9 cellular contexts compared by ENCODE assay signal in genomic region chr22:50307891-50308596, GRCh38. TPM values are rescaled to one million over a fixed set of nuclear protein-coding genes. Genes with fewer than 3 reads are reported as not detected.
DNase-seq lines count a peak whose midpoint lies in the region; ATAC-seq and TF ChIP-seq lines count a peak whose summit lies in the region.
"Had no signal": no experiment of that assay in that cellular context is flagged by ENCODE, and none has a peak within 500 bp of the region (broad histone marks: within the 10 kb centered on the region; RNA-seq: fewer than 3 reads in every experiment).

No MANE protein-coding gene starts in this region.

- ATAC-seq in heart right ventricle (peak in 2 of 8 donors; percentile 0 to 3), HG02763 (IDR thresholded peaks at IDR 0.05; ENCODE audit: unreplicated experiment) (no peak)

- TF ChIP-seq CTCF in SU-DHL-6 (IDR thresholded peaks at IDR 0.05; ENCODE audit: insufficient read depth, low read length, poor library complexity, severe bottlenecking) = no peak
- TF ChIP-seq CTCF in heart right ventricle (IDR thresholded peaks at IDR 0.05) = no peak
- no peak for TF ChIP-seq CTCF in sigmoid colon (IDR thresholded peaks at IDR 0.05)

- intact Hi-C loops in heart right ventricle (cut with DNase I) = loop anchor here in 2 of 10 donors (2.0 to 5.0 kb wide), 2 partner anchors 19 to 36 kb away; partner anchors contain the start of genes DENND6B (in 2 of the 2) and MAPK11 (in 1 of the 2)
- intact Hi-C loops in sigmoid colon (cut with DNase I) = loop anchor here (2.0 kb wide), 1 partner anchor 19 kb away; the partner anchor contains the start of gene DENND6B

- in situ Hi-C loops in Caki2 (cut with HindIII; ENCODE audit: low pct_unique_long_range_greater_than_20kb, low sequenced_read_pairs) = no loop called here

- WGBS in heart right ventricle, 2 donors = 24 to 33% methylated on average over 16 to 19 of the region's 19 CpGs
- WGBS in sigmoid colon, 2 donors = 38 to 42% methylated on average over 19 of the region's 19 CpGs

- no peaks in the 10 kb centered on the region for H3K9me3 ChIP-seq in SU-DHL-6 (ENCODE audit: insufficient read depth, low read length)
- H3K9me3 ChIP-seq in heart right ventricle = no peaks in the 10 kb centered on the region
- no peaks in the 10 kb centered on the region for H3K9me3 ChIP-seq in sigmoid colon

- H3K4me2 ChIP-seq in SU-DHL-6 (ENCODE audit: low read depth, low read length, poor library complexity, severe bottlenecking) = no peak overlapping the region

- no peak overlapping the region for H3K9ac ChIP-seq in SU-DHL-6 (ENCODE audit: low read length)

- no peak overlapping the region for H2AFZ ChIP-seq in SU-DHL-6 (ENCODE audit: low read depth, low read length, severe bottlenecking)

- no peaks in the 10 kb centered on the region for H4K20me1 ChIP-seq in SU-DHL-6 (ENCODE audit: low read depth, low read length)

- H3F3A ChIP-seq in SU-DHL-6 (ENCODE audit: insufficient read depth) = peaks cover 34% of the 10 kb centered on the region

- H3K4me3 ChIP-seq in SU-DHL-6 (ENCODE audit: insufficient read depth, low read length, poor library complexity, severe bottlenecking) (no peak overlapping the region), heart right ventricle (peak overlapping the region in 8 of 10 donors; percentile 0 to 38 (median 20)), sigmoid colon (peak overlapping the region in 2 of 4 donors; percentile 9 to 13)

- H3K36me3 ChIP-seq in SU-DHL-6 (ENCODE audit: low read length) (no peaks in the 10 kb centered on the region), heart right ventricle (no peaks in the 10 kb centered on the region), sigmoid colon (no peaks in the 10 kb centered on the region)

- no peaks in the 10 kb centered on the region for H3K79me2 ChIP-seq in SU-DHL-6 (ENCODE audit: insufficient read depth, low read length)

- no peak for TF ChIP-seq EP300 in sigmoid colon (IDR thresholded peaks at IDR 0.05)

- DNase-seq in Caki2 (ENCODE audit: low read depth) (peak; percentile 41), heart right ventricle (no peak), sigmoid colon (no peak), NCI-H2171 (lab: John Stamatoyannopoulos, UW) (no peak), AG08396 (ENCODE audit: low spot score) (no peak), LoVo (ENCODE audit: low spot score) (no peak)
- DNase-seq: activated effector memory CD4-positive, alpha-beta T cell treated with Interleukin-2 at 50 U/mL for 16 hours had no signal

- TF ChIP-seq POLR2A in sigmoid colon (IDR thresholded peaks at IDR 0.05) = no peak

- H3K27ac ChIP-seq in SU-DHL-6 (ENCODE audit: low read depth, low read length) (0 out of 2 replicates have a peak overlapping the region, but pooled peaks have one; percentile 22), heart right ventricle (peak overlapping the region; percentile 85 to 92 (median 88)), sigmoid colon (peak overlapping the region; percentile 85 to 96 (median 90))

- peaks cover 38 to 57% (median 54%) of the 10 kb centered on the region in 9 donors for H3K4me1 ChIP-seq in heart right ventricle
- H3K4me1 ChIP-seq in sigmoid colon = peaks cover 3 to 60% (median 49%) of the 10 kb centered on the region in 4 donors

- H3K27me3 ChIP-seq in SU-DHL-6 (ENCODE audit: low read length) (no peaks in the 10 kb centered on the region), heart right ventricle (peaks cover 0 to 4% (median 0%) of the 10 kb centered on the region in 7 donors), sigmoid colon (no peaks in the 10 kb centered on the region)

- H3K9me2 ChIP-seq in SU-DHL-6 (replicated peaks; ENCODE audit: insufficient read depth, low read length) = no peaks in the 10 kb centered on the region

RNA-seq across cellular contexts. Expression of gene PLXNB2, which starts 0.6 kb away (rescaled TPM):
- total RNA-seq in Caki2 (2014; rRNA removed; shearing (Covaris generic); ENCODE audit: low replicate concordance) = 300 and 353 TPM in 2 replicates
- total RNA-seq in heart right ventricle (100 to 1,000 TPM in 1 of 10 donors, 10 to 100 TPM in 9; 43.0 to 101 (median 57.8) TPM), sigmoid colon (100 to 1,000 TPM in 1 of 4 donors, 10 to 100 TPM in 3; 60.4 to 150 (median 68.7) TPM)
- polyA plus RNA-seq in heart right ventricle (10 to 100 TPM; 33.5 to 71.0 TPM), sigmoid colon (100 to 1,000 TPM in 1 of 3 donors, 10 to 100 TPM in 2; 18.6 to 142 (median 35.8) TPM)

RNA-seq across cellular contexts. Expression of gene DENND6B, which starts 18.8 kb away (rescaled TPM):
- total RNA-seq in Caki2 (2014; rRNA removed; shearing (Covaris generic); ENCODE audit: low replicate concordance) = 7.8 and 24.4 TPM in 2 replicates
- total RNA-seq in heart right ventricle = 1 to 10 TPM; 1.1 to 3.6 (median 2.0) TPM
- polyA plus RNA-seq in heart right ventricle = 1 to 10 TPM; 1.7 to 3.1 TPM
- 1 to 10 TPM; 2.1 to 7.2 (median 2.8) TPM for total RNA-seq in sigmoid colon
- polyA plus RNA-seq in sigmoid colon = 1 to 10 TPM in 2 of 3 donors, under 1 TPM in 1; 0.69 to 4.4 (median 1.2) TPM

RNA-seq across cellular contexts. Expression of gene PPP6R2, which starts 35.1 kb away (rescaled TPM):
- 51.5 and 72.7 TPM in 2 replicates for total RNA-seq in Caki2 (2014; rRNA removed; shearing (Covaris generic); ENCODE audit: low replicate concordance)
- total RNA-seq in heart right ventricle (10 to 100 TPM; 34.7 to 51.5 (median 36.8) TPM), sigmoid colon (10 to 100 TPM; 29.0 to 64.5 (median 43.9) TPM)
- polyA plus RNA-seq in heart right ventricle (10 to 100 TPM; 38.6 to 38.8 TPM), sigmoid colon (10 to 100 TPM; 15.0 to 57.5 (median 22.4) TPM)

RNA-seq across cellular contexts. Expression of gene MAPK11, which starts 37.9 kb away (rescaled TPM):
- total RNA-seq in Caki2 (2014; rRNA removed; shearing (Covaris generic); ENCODE audit: low replicate concordance) = 24.5 and 48.8 TPM in 2 replicates
- total RNA-seq in heart right ventricle = 10 to 100 TPM in 2 of 10 donors, 1 to 10 TPM in 8; 4.3 to 11.3 (median 7.1) TPM
- polyA plus RNA-seq in heart right ventricle = 10 to 100 TPM; 11.6 to 18.0 TPM
- total RNA-seq in sigmoid colon = 1 to 10 TPM in 3 of 4 donors, under 1 TPM in 1; 0.82 to 6.6 (median 4.5) TPM
- polyA plus RNA-seq in sigmoid colon = 1 to 10 TPM in 2 of 3 donors, under 1 TPM in 1; 0.23 to 7.3 (median 1.2) TPM

RNA-seq across cellular contexts. Expression of gene MAPK12, which starts 46.6 kb away (rescaled TPM):
- 142 and 149 TPM in 2 replicates for total RNA-seq in Caki2 (2014; rRNA removed; shearing (Covaris generic); ENCODE audit: low replicate concordance)
- total RNA-seq in heart right ventricle (10 to 100 TPM; 10.6 to 21.9 (median 16.1) TPM), sigmoid colon (1 to 10 TPM; 2.5 to 10.0 (median 6.7) TPM)
- polyA plus RNA-seq in heart right ventricle (10 to 100 TPM; 14.8 to 23.0 TPM), sigmoid colon (1 to 10 TPM in 2 of 3 donors, under 1 TPM in 1; 0.60 to 6.0 (median 2.1) TPM)

Comparison
In these comparisons a context has a peak if more than half of its experiments do, and no peak if none do; other contexts are left out.
1. H3K27ac ChIP-seq: peak in every context shown above with its lines; median percentile 90 in sigmoid colon; 88 in heart right ventricle; 22 in SU-DHL-6.